18 cellular contexts compared by ENCODE assay signal in the genomic region with DNA sequence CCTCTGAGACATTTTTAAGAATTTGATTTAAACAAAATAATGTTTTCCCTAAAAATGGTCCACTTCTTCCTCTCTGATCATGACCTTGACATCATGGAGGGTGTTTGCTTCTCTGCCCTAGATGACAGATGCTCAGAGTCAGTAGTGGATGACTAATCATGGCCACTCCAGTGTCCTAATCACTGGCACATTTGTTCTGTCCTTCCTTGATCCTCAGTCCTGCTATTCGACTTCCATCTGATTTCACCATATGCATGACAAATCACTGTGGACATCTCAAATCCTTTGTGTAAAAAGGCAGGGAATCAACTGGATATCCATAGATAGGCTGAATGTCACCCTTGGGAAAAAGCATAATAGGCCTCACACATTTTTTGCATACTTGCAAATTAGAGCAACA. TPM values are rescaled to one million over a fixed set of nuclear protein-coding genes. Genes with fewer than 3 reads are reported as not detected.
DNase-seq lines count a peak whose midpoint lies in the region; ATAC-seq, FAIRE-seq and TF ChIP-seq lines count a peak whose summit lies in the region.
"Had no signal": no experiment of that assay in that cellular context is flagged by ENCODE, and none has a peak within 500 bp of the region (broad histone marks: within the 10 kb centered on the region; RNA-seq: fewer than 3 reads in every experiment).

No MANE protein-coding gene starts in this region.

- no peak for TF ChIP-seq POLR2A in GM12892 (IDR thresholded peaks at IDR 0.05; ENCODE audit: low read depth, low read length)

- no peak for FAIRE-seq in GM12892 (lab: Jason Lieb, UNC)

- H3K27me3 ChIP-seq in left lung, result peaks cover 23 to 58% of the 10 kb centered on the region in 2 donors
- H3K27me3 ChIP-seq: MG63 had no signal

- peaks cover 0 to 17% of the 10 kb centered on the region in 2 donors for H3K4me1 ChIP-seq in left lung
- H3K4me1 ChIP-seq: Caco-2 had no signal

- peaks cover 82% of the 10 kb centered on the region for H3K4me1 Mint-ChIP-seq in brain
- peaks cover 61% of the 10 kb centered on the region for H3K4me1 Mint-ChIP-seq in neural crest cell

- H3K36me3 Mint-ChIP-seq in brain (peaks cover 15% of the 10 kb centered on the region), neural crest cell (ENCODE audit: low read depth) (no peaks in the 10 kb centered on the region)
- H3K36me3 Mint-ChIP-seq: CD4-positive, CD25-positive, alpha-beta regulatory T cell had no signal

- TF ChIP-seq CTCF in brain (conservative IDR thresholded peaks at IDR 0.05) (no peak), neural crest cell (conservative IDR thresholded peaks at IDR 0.05) (no peak), left lung (IDR thresholded peaks at IDR 0.05) (no peak)

- H3K27me3 Mint-ChIP-seq in brain (peaks cover 8% of the 10 kb centered on the region), neural crest cell (ENCODE audit: low read depth) (peaks cover 2% of the 10 kb centered on the region)

- no peak overlapping the region for H3K27ac ChIP-seq in left lung
- H3K27ac ChIP-seq: KMS-11, PC-9 had no signal

- H3K27ac Mint-ChIP-seq in brain (peak overlapping the region; percentile 1 to 93 (median 54)), neural crest cell (ENCODE audit: unreplicated experiment) (no peak overlapping the region)
- H3K27ac Mint-ChIP-seq: CD4-positive, CD25-positive, alpha-beta regulatory T cell had no signal

- intact Hi-C loops in left lung (cut with DNase I), result no loop called here

- H3K36me3 ChIP-seq in left lung, result no peaks in the 10 kb centered on the region
- H3K36me3 ChIP-seq: HAP-1, MG63 had no signal

- no peaks in the 10 kb centered on the region for H3K9me3 ChIP-seq in left lung
- H3K9me3 ChIP-seq: Caco-2, HAP-1, MG63 had no signal

- DNase-seq in DMS53 (lab: John Stamatoyannopoulos, UW), result peak; percentile 89
- DNase-seq in NCI-H524 treated with DMSO at 0.1 percent for 48 hours (lab: John Stamatoyannopoulos, UW), result peak; percentile 62
- DNase-seq in neural crest cell (ENCODE audit: low read depth, low spot score), result no peak
- DNase-seq in left lung, result no peak
- DNase-seq in GM12892 (ENCODE audit: insufficient read length), result no peak
- DNase-seq: ACHN; AML-193; Caco-2; CD4-positive, CD25-positive, alpha-beta regulatory T cell; MG63; NCI-H1092 treated with DMSO at 0.1 percent for 48 hours; NCI-H1694; NCI-H774; PC-9 had no signal

- H3K9me3 Mint-ChIP-seq in brain, result no peaks in the 10 kb centered on the region
- H3K9me3 Mint-ChIP-seq in neural crest cell, result no peaks in the 10 kb centered on the region

- H3K4me3 ChIP-seq in left lung, result no peak overlapping the region
- H3K4me3 ChIP-seq: HAP-1, MG63, PC-9 had no signal

- H3K4me3 Mint-ChIP-seq in brain, result peak overlapping the region; percentile 46 to 91 (median 82)
- peak overlapping the region; percentile 29 for H3K4me3 Mint-ChIP-seq in neural crest cell
- H3K4me3 Mint-ChIP-seq: CD4-positive, CD25-positive, alpha-beta regulatory T cell had no signal

- ATAC-seq in left lung (no peak), HG03378 (IDR thresholded peaks at IDR 0.05; ENCODE audit: unreplicated experiment) (no peak)

RNA-seq across cellular contexts. Expression of gene CRMP1, which starts 9.0 kb away (rescaled TPM):
- 599 TPM for polyA plus RNA-seq in brain (ENCODE audit: insufficient read depth, low read depth, low replicate concordance)
- total RNA-seq in neural crest cell (245 and 251 TPM in 2 replicates), left lung (1 to 10 TPM; 5.2 to 5.4 TPM)
- polyA plus RNA-seq in GM12892 (2012; ENCODE audit: missing spikeins), result 1.2 TPM
- total RNA-seq: Caco-2; CD4-positive, CD25-positive, alpha-beta regulatory T cell; PC-9 had no signal
- polyA plus RNA-seq: CD4-positive, CD25-positive, alpha-beta regulatory T cell had no signal

Comparison
In these comparisons a context has a peak if more than half of its experiments do, and no peak if none do; other contexts are left out.
1. DNase-seq: peak in DMS53 (single experiment) and NCI-H524 treated with DMSO at 0.1 percent for 48 hours (single experiment); none in neural crest cell (single experiment), left lung (0 of 2) and GM12892 (single experiment).
2. RNA of gene CRMP1, which starts 9.0 kb away (total RNA-seq): 245 to 251 TPM in neural crest cell; 5.2 to 5.4 TPM in left lung; every median in the first group is over 10 times any median in the second.